In the genomic region with DNA sequence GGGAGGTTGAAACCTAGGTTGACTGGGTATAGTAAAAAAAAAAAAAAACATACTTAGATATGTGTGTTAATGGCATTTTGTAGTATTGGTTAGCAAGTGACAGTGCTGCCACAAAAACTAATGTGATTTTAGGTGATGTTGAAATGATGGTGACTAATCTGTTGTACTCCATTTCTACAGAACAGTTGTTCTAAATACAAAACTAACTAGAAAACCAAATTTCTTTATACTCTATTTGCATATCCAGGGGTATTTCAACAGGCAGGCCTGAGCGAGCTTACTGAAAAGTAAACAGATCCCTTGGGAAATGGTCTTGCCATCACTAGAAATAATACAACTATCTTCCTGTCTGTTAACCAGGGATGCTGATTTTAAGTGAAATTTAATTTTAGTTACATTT, we compare ENCODE assay signal across 21 cellular contexts.
"Had no signal": no experiment of that assay in that cellular context is flagged by ENCODE, and none has a peak within 500 bp of the region (broad histone marks: within the 10 kb centered on the region; RNA-seq: fewer than 3 reads in every experiment).

No MANE protein-coding gene starts in this region.

- H3K27ac Mint-ChIP-seq: activated naive CD4-positive, alpha-beta T cell treated with anti-CD3 and anti-CD28 coated beads for 36 hours; activated naive CD8-positive, alpha-beta T cell treated with anti-CD3 and anti-CD28 coated beads, Interleukin-2, amount 50 U/mL, for 24 hours; activated T-helper 2 cell treated with anti-CD3 and anti-CD28 coated beads, Interferon-gamma antibody, Interleukin-2, Interleukin-4, amounts not matched to agents 10 μg/mL and 5 μg/mL and 100 μg/mL, durations not matched to agents 14 hours and 24 hours and 36 hours had no signal

- H3K27me3 ChIP-seq: ascending aorta, breast epithelium, gastrocnemius medialis, heart left ventricle, pancreas, sigmoid colon, thyroid gland, uterus had no signal

- H3K27ac ChIP-seq: ascending aorta, breast epithelium, gastrocnemius medialis, heart left ventricle, pancreas, sigmoid colon, thyroid gland, uterus had no signal

- H3K36me3 ChIP-seq: breast epithelium, gastrocnemius medialis, pancreas, sigmoid colon, thyroid gland, uterus had no signal

- H3K9me3 ChIP-seq: ascending aorta, breast epithelium, gastrocnemius medialis, heart left ventricle, pancreas, sigmoid colon, thyroid gland, uterus had no signal

- H3K4me3 Mint-ChIP-seq: activated naive CD4-positive, alpha-beta T cell treated with anti-CD3 and anti-CD28 coated beads for 36 hours; activated naive CD8-positive, alpha-beta T cell treated with anti-CD3 and anti-CD28 coated beads, Interleukin-2, amount 50 U/mL, for 24 hours; effector memory CD8-positive, alpha-beta T cell; stimulated activated memory B cell treated with anti-CD40 and anti-IgM and Interleukin-4, amounts not matched to agents 10 μg/mL and 1 μg/mL and 100 μg/mL, for 72 hours had no signal

- H3K4me1 ChIP-seq: breast epithelium had no signal

- H3K27me3 Mint-ChIP-seq: activated naive CD8-positive, alpha-beta T cell treated with anti-CD3 and anti-CD28 coated beads, Interleukin-2, amount 50 U/mL, for 24 hours; effector memory CD8-positive, alpha-beta T cell; naive B cell; stimulated activated memory B cell treated with anti-CD40 and anti-IgM and Interleukin-4, amounts not matched to agents 10 μg/mL and 1 μg/mL and 100 μg/mL, for 72 hours had no signal

- H3K36me3 Mint-ChIP-seq: naive B cell had no signal

- DNase-seq: activated CD4-positive, alpha-beta T cell treated with anti-CD3 and anti-CD28 coated beads, Interleukin-2, amount 50 U/mL, for 4 hours; activated CD4-positive, CD25-positive, alpha-beta regulatory T cell treated with anti-CD3 and anti-CD28 coated beads, Interleukin-2, amount 50 U/mL, for 72 hours; activated naive CD4-positive, alpha-beta T cell treated with anti-CD3 and anti-CD28 coated beads for 36 hours; activated naive CD8-positive, alpha-beta T cell treated with anti-CD3 and anti-CD28 coated beads, Interleukin-2, amount 50 U/mL, for 24 hours; dermis blood vessel endothelial cell; effector memory CD8-positive, alpha-beta T cell; gastrocnemius medialis; heart left ventricle; left cardiac atrium; naive B cell; pancreas; sigmoid colon; stimulated activated CD4-positive, alpha-beta T cell treated with anti-CD3 and anti-CD28 coated beads, Interleukin-12 subunit alpha, Interleukin-12 subunit beta, amount 100 ng/mL, for 4 hours; T1000; thyroid gland; uterus had no signal

- H3K4me3 ChIP-seq: ascending aorta, breast epithelium, gastrocnemius medialis, heart left ventricle, lung, pancreas, sigmoid colon, thyroid gland, uterus had no signal

- H3K9me3 Mint-ChIP-seq: activated naive CD4-positive, alpha-beta T cell treated with anti-CD3 and anti-CD28 coated beads for 36 hours; activated naive CD8-positive, alpha-beta T cell treated with anti-CD3 and anti-CD28 coated beads, Interleukin-2, amount 50 U/mL, for 24 hours; activated T-helper 2 cell treated with anti-CD3 and anti-CD28 coated beads, Interferon-gamma antibody, Interleukin-2, Interleukin-4, amounts not matched to agents 10 μg/mL and 5 μg/mL and 100 μg/mL, durations not matched to agents 14 hours and 24 hours and 36 hours; effector memory CD8-positive, alpha-beta T cell; naive B cell; stimulated activated memory B cell treated with anti-CD40 and anti-IgM and Interleukin-4, amounts not matched to agents 10 μg/mL and 1 μg/mL and 100 μg/mL, for 72 hours had no signal
